ENCODE assay signal across 12 cellular contexts in genomic region chr15:69380100-69380725, GRCh38. TPM values are rescaled to one million over a fixed set of nuclear protein-coding genes. Genes with fewer than 3 reads are reported as not detected.
A peak's percentile ranks its signal among the peaks of the same experiment; 100 is the strongest.
DNase-seq lines count a peak whose midpoint lies in the region; ATAC-seq, FAIRE-seq and TF ChIP-seq lines count a peak whose summit lies in the region.
"Had no signal": no experiment of that assay in that cellular context is flagged by ENCODE, and none has a peak within 500 bp of the region (broad histone marks: within the 10 kb centered on the region; RNA-seq: fewer than 3 reads in every experiment).

No MANE protein-coding gene starts in this region.

- TF ChIP-seq CTCF in foreskin keratinocyte (conservative IDR thresholded peaks at IDR 0.05) (peak; percentile 49), smooth muscle cell (IDR thresholded peaks at IDR 0.05; ENCODE audit: borderline replicate concordance, insufficient read depth, poor library complexity, severe bottlenecking) (peak; percentile 6), D721Med (IDR thresholded peaks at IDR 0.05; ENCODE audit: insufficient read depth, missing control alignments) (no peak)

- H3F3A ChIP-seq in smooth muscle cell (ENCODE audit: low read depth) = no peaks in the 10 kb centered on the region

- H3K27me3 ChIP-seq in foreskin keratinocyte (peaks cover 28% of the 10 kb centered on the region), smooth muscle cell (ENCODE audit: low read depth) (peaks cover 6% of the 10 kb centered on the region)

- H4K20me1 ChIP-seq in smooth muscle cell (ENCODE audit: low read depth) = no peaks in the 10 kb centered on the region

- no peaks in the 10 kb centered on the region for H3K9me3 Mint-ChIP-seq in activated CD4-positive, alpha-beta T cell treated with anti-CD3 and anti-CD28 coated beads, Interleukin-2, amount 10 ng/mL, durations not matched to agents 24 days and 14 days
- H3K9me3 Mint-ChIP-seq: naive thymus-derived CD8-positive, alpha-beta T cell had no signal

- no peaks in the 10 kb centered on the region for H3K4me1 Mint-ChIP-seq in activated CD4-positive, alpha-beta T cell treated with anti-CD3 and anti-CD28 coated beads, Interleukin-2, amount 10 ng/mL, durations not matched to agents 24 days and 14 days
- H3K4me1 Mint-ChIP-seq: naive thymus-derived CD8-positive, alpha-beta T cell had no signal

- H3K9me3 ChIP-seq in smooth muscle cell (replicated peaks; ENCODE audit: low read depth) = no peaks in the 10 kb centered on the region

- no peaks in the 10 kb centered on the region for H3K36me3 Mint-ChIP-seq in activated CD4-positive, alpha-beta T cell treated with anti-CD3 and anti-CD28 coated beads, Interleukin-2, amount 10 ng/mL, durations not matched to agents 24 days and 14 days (ENCODE audit: low read depth)
- H3K36me3 Mint-ChIP-seq: naive thymus-derived CD8-positive, alpha-beta T cell had no signal

- H3K36me3 ChIP-seq in smooth muscle cell (ENCODE audit: low read depth) = no peaks in the 10 kb centered on the region

- peaks cover 2% of the 10 kb centered on the region for H3K27me3 Mint-ChIP-seq in activated CD4-positive, alpha-beta T cell treated with anti-CD3 and anti-CD28 coated beads, Interleukin-2, amount 10 ng/mL, durations not matched to agents 24 days and 14 days

- ATAC-seq in SK-N-SH treated with all-trans-retinoic acid at 6 μM for 48 hours (peak; percentile 81), foreskin keratinocyte (no peak)
- ATAC-seq: naive thymus-derived CD8-positive, alpha-beta T cell had no signal

- no peak overlapping the region for H3K4me3 Mint-ChIP-seq in activated CD4-positive, alpha-beta T cell treated with anti-CD3 and anti-CD28 coated beads, Interleukin-2, amount 10 ng/mL, durations not matched to agents 24 days and 14 days
- H3K4me3 Mint-ChIP-seq: naive thymus-derived CD8-positive, alpha-beta T cell had no signal

- no peak overlapping the region for H3K27ac Mint-ChIP-seq in activated CD4-positive, alpha-beta T cell treated with anti-CD3 and anti-CD28 coated beads, Interleukin-2, amount 10 ng/mL, durations not matched to agents 24 days and 14 days
- H3K27ac Mint-ChIP-seq: naive thymus-derived CD8-positive, alpha-beta T cell had no signal

- no peak overlapping the region for H3K27ac ChIP-seq in foreskin keratinocyte
- no peak overlapping the region for H3K27ac ChIP-seq in smooth muscle cell (ENCODE audit: low read depth)

- no peak overlapping the region for H2AFZ ChIP-seq in smooth muscle cell (ENCODE audit: low read depth)

- H3K4me1 ChIP-seq in foreskin keratinocyte (no peaks in the 10 kb centered on the region), smooth muscle cell (ENCODE audit: low read depth) (no peaks in the 10 kb centered on the region)

- intact Hi-C loops in activated CD4-positive, alpha-beta T cell treated with anti-CD3 and anti-CD28 coated beads, Interleukin-2, amount 10 ng/mL, durations not matched to agents 24 days and 14 days (cut with micrococcal nuclease) = no loop called here

- FAIRE-seq in D721Med (lab: Jason Lieb, UNC) = no peak

- DNase-seq in SKM-1 treated with dmso at 0.1 percent for 144 hours (lab: John Stamatoyannopoulos, UW; ENCODE audit: unreplicated experiment) (peak; percentile 5), SKM-1 (lab: John Stamatoyannopoulos, UW; ENCODE audit: unreplicated experiment) (no peak), foreskin keratinocyte (no peak), smooth muscle cell (lab: John Stamatoyannopoulos, UW; ENCODE audit: unreplicated experiment) (no peak), NOMO-1 (lab: John Stamatoyannopoulos, UW; ENCODE audit: unreplicated experiment in 2 of 2) (no peak), D721Med (ENCODE audit: insufficient read length, low spot score) (no peak)
- no peak for DNase-seq in activated CD4-positive, alpha-beta T cell treated with anti-CD3 and anti-CD28 coated beads, Interleukin-2, amount 10 ng/mL, durations not matched to agents 24 days and 14 days
- DNase-seq: AML-193; amygdala; naive thymus-derived CD8-positive, alpha-beta T cell; stimulated activated naive CD4-positive, alpha-beta T cell treated with Interleukin-2 at 50 U/mL for 16 hours had no signal

- no peak overlapping the region for H3K9ac ChIP-seq in smooth muscle cell (ENCODE audit: low read depth)

- H3K79me2 ChIP-seq in smooth muscle cell (ENCODE audit: low read depth) = no peaks in the 10 kb centered on the region

- WGBS in smooth muscle cell (ENCODE audit: low lambda C conversion rate) = 68% methylated on average over 9 of the region's 9 CpGs

- H3K4me2 ChIP-seq in smooth muscle cell = no peak overlapping the region

- no peak overlapping the region for H3K4me3 ChIP-seq in smooth muscle cell

TF ChIP-seq in SK-N-SH treated with all-trans-retinoic acid at 6 μM for 48 hours, 23 proteins besides CTCF, POLR2A, EP300 and RAD21:
- TF ChIP-seq PPARA (CRISPR knock-in tag; IDR thresholded peaks at IDR 0.05; ENCODE audit: borderline replicate concordance) = no peak
- no peak for TF ChIP-seq CSDC2 (CRISPR knock-in tag; IDR thresholded peaks at IDR 0.05)
- no peak for TF ChIP-seq GLIS3 (CRISPR knock-in tag; IDR thresholded peaks at IDR 0.05)
- TF ChIP-seq, protein P1, sequence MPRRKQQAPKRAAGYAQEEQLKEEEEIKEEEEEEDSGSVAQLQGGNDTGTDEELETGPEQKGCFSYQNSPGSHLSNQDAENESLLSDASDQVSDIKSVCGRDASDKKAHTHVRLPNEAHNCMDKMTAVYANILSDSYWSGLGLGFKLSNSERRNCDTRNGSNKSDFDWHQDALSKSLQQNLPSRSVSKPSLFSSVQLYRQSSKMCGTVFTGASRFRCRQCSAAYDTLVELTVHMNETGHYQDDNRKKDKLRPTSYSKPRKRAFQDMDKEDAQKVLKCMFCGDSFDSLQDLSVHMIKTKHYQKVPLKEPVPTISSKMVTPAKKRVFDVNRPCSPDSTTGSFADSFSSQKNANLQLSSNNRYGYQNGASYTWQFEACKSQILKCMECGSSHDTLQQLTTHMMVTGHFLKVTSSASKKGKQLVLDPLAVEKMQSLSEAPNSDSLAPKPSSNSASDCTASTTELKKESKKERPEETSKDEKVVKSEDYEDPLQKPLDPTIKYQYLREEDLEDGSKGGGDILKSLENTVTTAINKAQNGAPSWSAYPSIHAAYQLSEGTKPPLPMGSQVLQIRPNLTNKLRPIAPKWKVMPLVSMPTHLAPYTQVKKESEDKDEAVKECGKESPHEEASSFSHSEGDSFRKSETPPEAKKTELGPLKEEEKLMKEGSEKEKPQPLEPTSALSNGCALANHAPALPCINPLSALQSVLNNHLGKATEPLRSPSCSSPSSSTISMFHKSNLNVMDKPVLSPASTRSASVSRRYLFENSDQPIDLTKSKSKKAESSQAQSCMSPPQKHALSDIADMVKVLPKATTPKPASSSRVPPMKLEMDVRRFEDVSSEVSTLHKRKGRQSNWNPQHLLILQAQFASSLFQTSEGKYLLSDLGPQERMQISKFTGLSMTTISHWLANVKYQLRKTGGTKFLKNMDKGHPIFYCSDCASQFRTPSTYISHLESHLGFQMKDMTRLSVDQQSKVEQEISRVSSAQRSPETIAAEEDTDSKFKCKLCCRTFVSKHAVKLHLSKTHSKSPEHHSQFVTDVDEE (CRISPR knock-in tag; IDR thresholded peaks at IDR 0.05) = no peak
- TF ChIP-seq ISL1 (CRISPR knock-in tag; IDR thresholded peaks at IDR 0.05) = no peak
- TF ChIP-seq, protein P2, sequence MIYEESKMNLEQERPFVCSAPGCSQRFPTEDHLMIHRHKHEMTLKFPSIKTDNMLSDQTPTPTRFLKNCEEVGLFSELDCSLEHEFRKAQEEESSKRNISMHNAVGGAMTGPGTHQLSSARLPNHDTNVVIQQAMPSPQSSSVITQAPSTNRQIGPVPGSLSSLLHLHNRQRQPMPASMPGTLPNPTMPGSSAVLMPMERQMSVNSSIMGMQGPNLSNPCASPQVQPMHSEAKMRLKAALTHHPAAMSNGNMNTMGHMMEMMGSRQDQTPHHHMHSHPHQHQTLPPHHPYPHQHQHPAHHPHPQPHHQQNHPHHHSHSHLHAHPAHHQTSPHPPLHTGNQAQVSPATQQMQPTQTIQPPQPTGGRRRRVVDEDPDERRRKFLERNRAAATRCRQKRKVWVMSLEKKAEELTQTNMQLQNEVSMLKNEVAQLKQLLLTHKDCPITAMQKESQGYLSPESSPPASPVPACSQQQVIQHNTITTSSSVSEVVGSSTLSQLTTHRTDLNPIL (CRISPR knock-in tag; IDR thresholded peaks at IDR 0.05; ENCODE audit: low read depth) = no peak
- TF ChIP-seq, protein P3, sequence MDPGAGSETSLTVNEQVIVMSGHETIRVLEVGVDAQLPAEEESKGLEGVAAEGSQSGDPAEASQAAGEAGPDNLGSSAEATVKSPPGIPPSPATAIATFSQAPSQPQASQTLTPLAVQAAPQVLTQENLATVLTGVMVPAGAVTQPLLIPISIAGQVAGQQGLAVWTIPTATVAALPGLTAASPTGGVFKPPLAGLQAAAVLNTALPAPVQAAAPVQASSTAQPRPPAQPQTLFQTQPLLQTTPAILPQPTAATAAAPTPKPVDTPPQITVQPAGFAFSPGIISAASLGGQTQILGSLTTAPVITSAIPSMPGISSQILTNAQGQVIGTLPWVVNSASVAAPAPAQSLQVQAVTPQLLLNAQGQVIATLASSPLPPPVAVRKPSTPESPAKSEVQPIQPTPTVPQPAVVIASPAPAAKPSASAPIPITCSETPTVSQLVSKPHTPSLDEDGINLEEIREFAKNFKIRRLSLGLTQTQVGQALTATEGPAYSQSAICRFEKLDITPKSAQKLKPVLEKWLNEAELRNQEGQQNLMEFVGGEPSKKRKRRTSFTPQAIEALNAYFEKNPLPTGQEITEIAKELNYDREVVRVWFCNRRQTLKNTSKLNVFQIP (CRISPR knock-in tag; IDR thresholded peaks at IDR 0.05; ENCODE audit: borderline replicate concordance, low read depth) = no peak
- no peak for TF ChIP-seq ZFP30 (CRISPR knock-in tag; IDR thresholded peaks at IDR 0.05)
- TF ChIP-seq ZFP3 (CRISPR knock-in tag; IDR thresholded peaks at IDR 0.05) = no peak
- TF ChIP-seq OSR1 (CRISPR knock-in tag; IDR thresholded peaks at IDR 0.05) = no peak
- TF ChIP-seq SNAI2 (CRISPR knock-in tag; IDR thresholded peaks at IDR 0.05) = no peak
- no peak for TF ChIP-seq ZNF70 (CRISPR knock-in tag; IDR thresholded peaks at IDR 0.05)
- TF ChIP-seq TCF4 (CRISPR knock-in tag; IDR thresholded peaks at IDR 0.05; ENCODE audit: borderline replicate concordance) = no peak
- TF ChIP-seq ZNF565 (CRISPR knock-in tag; conservative IDR thresholded peaks at IDR 0.05; ENCODE audit: low read depth) = no peak
- no peak for TF ChIP-seq BACH2 (CRISPR knock-in tag; IDR thresholded peaks at IDR 0.05; ENCODE audit: borderline replicate concordance)
- TF ChIP-seq RARB (CRISPR knock-in tag; IDR thresholded peaks at IDR 0.05) = no peak

RNA-seq across cellular contexts. Expression of gene KIF23, which starts 33.9 kb away (rescaled TPM):
- total RNA-seq in foreskin keratinocyte (66.4 and 88.7 TPM in 2 replicates), smooth muscle cell (37.4 and 44.1 TPM in 2 replicates)
- polyA plus RNA-seq in foreskin keratinocyte (23.1 and 38.2 TPM in 2 replicates), smooth muscle cell (14.3 and 15.0 TPM in 2 replicates)
- total RNA-seq in activated CD4-positive, alpha-beta T cell treated with anti-CD3 and anti-CD28 coated beads, Interleukin-2, amount 10 ng/mL, durations not matched to agents 24 days and 14 days = 36.0 and 40.0 TPM in 2 replicates
- total RNA-seq: naive thymus-derived CD8-positive, alpha-beta T cell had no signal
- polyA plus RNA-seq: naive thymus-derived CD8-positive, alpha-beta T cell had no signal
